Comparison of ENCODE assay signal across 8 cellular contexts in the genomic region with DNA sequence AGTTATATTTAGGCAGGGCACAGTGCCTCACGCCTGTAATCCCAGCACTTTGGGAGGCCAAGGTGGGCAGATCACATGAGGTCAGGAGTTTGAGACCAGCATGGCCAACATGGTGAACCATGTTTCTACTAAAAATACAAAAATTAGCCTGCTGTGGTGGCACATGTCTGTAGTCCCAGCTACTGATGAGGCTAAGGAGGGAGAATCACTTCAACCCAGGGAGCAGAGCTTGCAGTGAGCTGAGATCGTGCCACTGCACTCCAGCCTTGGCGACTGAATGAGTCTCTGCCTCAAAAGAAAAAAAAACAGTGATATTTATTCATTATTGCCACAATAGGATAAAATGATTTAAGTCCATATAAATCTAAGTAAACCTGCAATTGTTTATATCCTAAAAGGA. TPM values are rescaled to one million over a fixed set of nuclear protein-coding genes. Genes with fewer than 3 reads are reported as not detected.
DNase-seq lines count a peak whose midpoint lies in the region; ATAC-seq and TF ChIP-seq lines count a peak whose summit lies in the region.
"Not testable (repeated sequence)": the region's sequence is repeated elsewhere in the genome, so short reads cannot be mapped to it uniquely, and the experiment has no call there.

No MANE protein-coding gene starts in this region.

- DNase-seq in PC-9 = not testable (repeated sequence)

- CTCF ChIA-PET in PC-9 (lab: Charles Lee) = not testable (repeated sequence)

- intact Hi-C loops in PC-9 (cut with micrococcal nuclease; ENCODE audit: unreplicated experiment) = not testable (repeated sequence)

- 0 out of 2 replicates have a peak overlapping the region, but pooled peaks have one; percentile 48 for H2AFZ ChIP-seq in PC-9

- not testable (repeated sequence) for H3K27me3 ChIP-seq in PC-9 (ENCODE audit: insufficient read depth, low read depth)

- H3K79me2 ChIP-seq in PC-9 (ENCODE audit: low read depth) = not testable (repeated sequence)

- H3K4me2 ChIP-seq in PC-9 = not testable (repeated sequence)

- H3K9me3 Mint-ChIP-seq in stimulated activated memory B cell treated with anti-CD40 and anti-IgM and Interleukin-4, amounts not matched to agents 10 μg/mL and 1 μg/mL and 100 μg/mL, for 72 hours = not testable (repeated sequence)

- peaks cover 27% of the 10 kb centered on the region for H3K4me1 Mint-ChIP-seq in stimulated activated memory B cell treated with anti-CD40 and anti-IgM and Interleukin-4, amounts not matched to agents 10 μg/mL and 1 μg/mL and 100 μg/mL, for 72 hours

- H3K36me3 ChIP-seq in PC-9 (ENCODE audit: low read depth) = not testable (repeated sequence)

- not testable (repeated sequence) for H3K9me2 ChIP-seq in PC-9 (ENCODE audit: insufficient read depth)

- not testable (repeated sequence) for H4K20me1 ChIP-seq in PC-9 (ENCODE audit: insufficient read depth)

- not testable (repeated sequence) for H3K9me3 ChIP-seq in PC-9 (ENCODE audit: insufficient read depth, low read depth)

- H3K4me1 ChIP-seq in PC-9 (replicated peaks; ENCODE audit: insufficient read depth) = not testable (repeated sequence)

- ATAC-seq in GM18505 (IDR thresholded peaks at IDR 0.05; ENCODE audit: unreplicated experiment) (peak; percentile 23), GM19328 (IDR thresholded peaks at IDR 0.05; ENCODE audit: unreplicated experiment) (peak; percentile 30), GM21447 (IDR thresholded peaks at IDR 0.05; ENCODE audit: unreplicated experiment) (peak; percentile 19), HG02642 (IDR thresholded peaks at IDR 0.05; ENCODE audit: poor library complexity, unreplicated experiment) (peak; percentile 38), HG03025 (IDR thresholded peaks at IDR 0.05; ENCODE audit: low FRiP score, unreplicated experiment) (peak; percentile 29), HG03378 (IDR thresholded peaks at IDR 0.05; ENCODE audit: unreplicated experiment) (peak; percentile 5)
- ATAC-seq in stimulated activated memory B cell treated with anti-CD40 and anti-IgM and Interleukin-4, amounts not matched to agents 10 μg/mL and 1 μg/mL and 100 μg/mL, for 72 hours = peak; percentile 65

- peak overlapping the region; percentile 51 for H3K4me3 Mint-ChIP-seq in stimulated activated memory B cell treated with anti-CD40 and anti-IgM and Interleukin-4, amounts not matched to agents 10 μg/mL and 1 μg/mL and 100 μg/mL, for 72 hours

- H3K27ac Mint-ChIP-seq in stimulated activated memory B cell treated with anti-CD40 and anti-IgM and Interleukin-4, amounts not matched to agents 10 μg/mL and 1 μg/mL and 100 μg/mL, for 72 hours = peak overlapping the region; percentile 86

- BruUV-seq in PC-9 (replicated peaks; lab: Mats Ljungman, UMichigan) = not testable (repeated sequence)

- TF ChIP-seq POLR2A in GM18505 (IDR thresholded peaks at IDR 0.05; ENCODE audit: borderline replicate concordance, extremely low read depth, insufficient read depth, insufficient read length) = not testable (repeated sequence)

- H3F3A ChIP-seq in PC-9 (ENCODE audit: insufficient read depth, low read depth) = not testable (repeated sequence)

- POLR2A ChIA-PET in PC-9 (lab: Charles Lee; ENCODE audit: unreplicated experiment) = not testable (repeated sequence)

- TF ChIP-seq CTCF in PC-9 (conservative IDR thresholded peaks at IDR 0.05) = not testable (repeated sequence)

- not testable (repeated sequence) for H3K4me3 ChIP-seq in PC-9

- not testable (repeated sequence) for H3K27me3 Mint-ChIP-seq in stimulated activated memory B cell treated with anti-CD40 and anti-IgM and Interleukin-4, amounts not matched to agents 10 μg/mL and 1 μg/mL and 100 μg/mL, for 72 hours

- H3K27ac ChIP-seq in PC-9 = not testable (repeated sequence)

- H3K36me3 Mint-ChIP-seq in stimulated activated memory B cell treated with anti-CD40 and anti-IgM and Interleukin-4, amounts not matched to agents 10 μg/mL and 1 μg/mL and 100 μg/mL, for 72 hours = peaks cover 13% of the 10 kb centered on the region

RNA-seq across cellular contexts. Expression of a gene that starts 56.4 kb away (rescaled TPM):
- 0.26 and 0.48 TPM in 2 replicates for total RNA-seq in PC-9 (2021)

Comparison
In these comparisons a context has a peak if more than half of its experiments do, and no peak if none do; other contexts are left out.
1. ATAC-seq: peak in every context shown above with its lines; median percentile 65 in stimulated activated memory B cell treated with anti-CD40 and anti-IgM and Interleukin-4, amounts not matched to agents 10 μg/mL and 1 μg/mL and 100 μg/mL, for 72 hours; 38 in HG02642; 30 in GM19328; 29 in HG03025; 23 in GM18505; 19 in GM21447; 5 in HG03378.